Comparison of ENCODE assay signal across 19 cellular contexts in the genomic region with DNA sequence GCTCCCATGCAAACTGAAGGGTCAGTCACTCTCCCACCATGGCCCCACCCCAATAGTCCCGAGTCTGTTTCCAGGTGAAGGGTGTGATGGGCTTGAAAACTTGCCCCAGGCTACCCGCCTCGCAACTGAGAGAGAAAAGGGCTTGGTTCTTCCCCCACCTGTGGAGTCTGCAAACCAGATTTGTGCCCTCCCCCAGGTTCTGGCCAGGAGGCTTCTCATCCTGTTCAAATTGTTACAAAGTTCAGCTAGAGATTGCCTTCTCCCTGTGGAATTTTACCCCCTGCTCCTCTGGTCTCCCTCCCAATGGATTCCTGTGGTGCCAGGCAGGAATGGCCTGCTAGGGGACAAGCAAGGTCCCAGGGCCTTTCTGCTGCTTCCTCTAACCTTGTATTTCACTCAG.
DNase-seq lines count a peak whose midpoint lies in the region; ATAC-seq and TF ChIP-seq lines count a peak whose summit lies in the region.
"Had no signal": no experiment of that assay in that cellular context is flagged by ENCODE, and none has a peak within 500 bp of the region (broad histone marks: within the 10 kb centered on the region; RNA-seq: fewer than 3 reads in every experiment).

No MANE protein-coding gene starts in this region.

- H2AFZ ChIP-seq in PC-9, result no peak overlapping the region
- H2AFZ ChIP-seq: GM23338 had no signal

- POLR2A ChIA-PET in PC-9 (lab: Charles Lee; ENCODE audit: unreplicated experiment), result no interaction called here
- POLR2A ChIA-PET in naive thymus-derived CD8-positive, alpha-beta T cell (lab: Charles Lee), result no interaction called here

- no peak overlapping the region for H3K9ac ChIP-seq in mesendoderm (ENCODE audit: low read length)

- no peak overlapping the region for H3K23ac ChIP-seq in mesendoderm (ENCODE audit: low read length)

- H4K5ac ChIP-seq in mesendoderm (ENCODE audit: low read length), result no peak overlapping the region

- H3K27ac Mint-ChIP-seq in naive thymus-derived CD8-positive, alpha-beta T cell, result no peak overlapping the region
- H3K27ac Mint-ChIP-seq: CD4-positive, CD25-positive, alpha-beta regulatory T cell; CD8-positive, alpha-beta memory T cell; GM23338 had no signal

- H3K9me2 ChIP-seq in PC-9 (ENCODE audit: insufficient read depth), result no peaks in the 10 kb centered on the region

- H3K36me3 ChIP-seq in PC-9 (ENCODE audit: low read depth), result no peaks in the 10 kb centered on the region
- no peaks in the 10 kb centered on the region for H3K36me3 ChIP-seq in mesendoderm (ENCODE audit: control insufficient read depth, insufficient read depth, low read length)
- no peaks in the 10 kb centered on the region for H3K36me3 ChIP-seq in brain microvascular endothelial cell (replicated peaks)
- H3K36me3 ChIP-seq: BE2C had no signal

- ATAC-seq in HG03039 (IDR thresholded peaks at IDR 0.05; ENCODE audit: unreplicated experiment) (no peak), HG02981 (IDR thresholded peaks at IDR 0.05; ENCODE audit: unreplicated experiment) (no peak)
- no peak for ATAC-seq in naive thymus-derived CD8-positive, alpha-beta T cell
- ATAC-seq: GM23338 had no signal

- H4K20me1 ChIP-seq in PC-9 (ENCODE audit: insufficient read depth), result no peaks in the 10 kb centered on the region

- H3K27ac ChIP-seq in PC-9 (peak overlapping the region; percentile 67), mesendoderm (ENCODE audit: low read depth, low read length) (no peak overlapping the region), brain microvascular endothelial cell (no peak overlapping the region)

- H3K27me3 ChIP-seq in PC-9 (ENCODE audit: insufficient read depth, low read depth) (no peaks in the 10 kb centered on the region), mesendoderm (ENCODE audit: insufficient read depth, low read length, poor library complexity) (no peaks in the 10 kb centered on the region), brain microvascular endothelial cell (replicated peaks) (no peaks in the 10 kb centered on the region)
- H3K27me3 ChIP-seq: BE2C had no signal

- no peaks in the 10 kb centered on the region for H3K36me3 Mint-ChIP-seq in naive thymus-derived CD8-positive, alpha-beta T cell
- H3K36me3 Mint-ChIP-seq: CD4-positive, CD25-positive, alpha-beta regulatory T cell; CD8-positive, alpha-beta memory T cell had no signal

- H3K79me1 ChIP-seq in mesendoderm (ENCODE audit: low read length), result no peaks in the 10 kb centered on the region

- no peak overlapping the region for H3K4ac ChIP-seq in mesendoderm (ENCODE audit: low read depth, low read length)

- TF ChIP-seq CTCF in PC-9 (conservative IDR thresholded peaks at IDR 0.05) (no peak), brain microvascular endothelial cell (IDR thresholded peaks at IDR 0.05; ENCODE audit: low read depth, low read length, missing control alignments) (no peak)

- H3K56ac ChIP-seq in mesendoderm (ENCODE audit: low read length), result no peak overlapping the region

- DNase-seq in M059J (ENCODE audit: low read depth) (peak; percentile 39), PC-9 (peak; percentile 7 to 53), mesendoderm (peak; percentile 13), brain microvascular endothelial cell (no peak)
- no peak for DNase-seq in naive thymus-derived CD8-positive, alpha-beta T cell
- DNase-seq: ACHN; BE2C; C1 segment of cervical spinal cord; CD4-positive, CD25-positive, alpha-beta regulatory T cell; CD8-positive, alpha-beta memory T cell; COR-L47; DMS 273 treated with DMSO at 0.1 percent for 48 hours; DMS53; DND-41; GDM1; HCEC 1CT had no signal

- H3K4me3 ChIP-seq in PC-9 (no peak overlapping the region), mesendoderm (ENCODE audit: low read length) (no peak overlapping the region), brain microvascular endothelial cell (ENCODE audit: low read depth, low read length) (no peak overlapping the region)
- H3K4me3 ChIP-seq: GM23338 had no signal

- no peak overlapping the region for H2BK120ac ChIP-seq in mesendoderm (ENCODE audit: low read depth, low read length)

- in situ Hi-C loops in brain microvascular endothelial cell (cut with HindIII; ENCODE audit: low pct_ligation_motif_present, low sequenced_read_pairs), result no loop called here

- H3K4me1 ChIP-seq in PC-9 (replicated peaks; ENCODE audit: insufficient read depth), result peaks cover 4% of the 10 kb centered on the region
- no peaks in the 10 kb centered on the region for H3K4me1 ChIP-seq in mesendoderm (ENCODE audit: control insufficient read depth, low read depth, low read length)
- H3K4me1 ChIP-seq: BE2C had no signal

- H2BK15ac ChIP-seq in mesendoderm (replicated peaks; ENCODE audit: low read depth), result no peak overlapping the region

- H3K27me3 Mint-ChIP-seq in naive thymus-derived CD8-positive, alpha-beta T cell, result peaks cover 4 to 30% (median 15%) of the 10 kb centered on the region in 5 donors

- intact Hi-C loops in PC-9 (cut with micrococcal nuclease; ENCODE audit: unreplicated experiment), result no loop called here

- no peak overlapping the region for H2BK5ac ChIP-seq in mesendoderm (ENCODE audit: low read length)

- no peak overlapping the region for H4K8ac ChIP-seq in mesendoderm (ENCODE audit: low read depth, low read length)

- BruUV-seq in PC-9 (replicated peaks; lab: Mats Ljungman, UMichigan), result no TSS peak

- H3K4me2 ChIP-seq in PC-9 (no peak overlapping the region; the same call in 1 of the 2 replicates), mesendoderm (ENCODE audit: low read length) (no peak overlapping the region)
- H3K4me2 ChIP-seq: GM23338 had no signal

- CTCF ChIA-PET in PC-9 (lab: Charles Lee), result no interaction called here

- H3K9me3 ChIP-seq in PC-9 (ENCODE audit: insufficient read depth, low read depth), result no peaks in the 10 kb centered on the region
- H3K9me3 ChIP-seq: BE2C had no signal

- no peaks in the 10 kb centered on the region for H3K79me2 ChIP-seq in PC-9 (ENCODE audit: low read depth)
- H3K79me2 ChIP-seq in mesendoderm (ENCODE audit: control insufficient read depth, insufficient read depth, low read length), result no peaks in the 10 kb centered on the region

- H3K9me3 Mint-ChIP-seq in naive thymus-derived CD8-positive, alpha-beta T cell, result peaks cover 0 to 2% (median 0%) of the 10 kb centered on the region in 9 donors
- H3K9me3 Mint-ChIP-seq: CD8-positive, alpha-beta memory T cell had no signal

- H3K4me1 Mint-ChIP-seq in naive thymus-derived CD8-positive, alpha-beta T cell, result no peaks in the 10 kb centered on the region
- H3K4me1 Mint-ChIP-seq: CD4-positive, CD25-positive, alpha-beta regulatory T cell; CD8-positive, alpha-beta memory T cell had no signal

- no peak overlapping the region for H2AK5ac ChIP-seq in mesendoderm (ENCODE audit: low read length)

- H3K18ac ChIP-seq in mesendoderm (ENCODE audit: low read length), result no peak overlapping the region

- H3F3A ChIP-seq in PC-9 (ENCODE audit: insufficient read depth, low read depth), result no peaks in the 10 kb centered on the region

- H3K4me3 Mint-ChIP-seq in naive thymus-derived CD8-positive, alpha-beta T cell, result no peak overlapping the region
- H3K4me3 Mint-ChIP-seq: CD4-positive, CD25-positive, alpha-beta regulatory T cell; CD8-positive, alpha-beta memory T cell; GM23338 had no signal

- WGBS in mesendoderm (ENCODE audit: extremely low coverage, insufficient coverage, low lambda C conversion rate), result no CpG with 5 or more reads among the region's 3 CpGs

Comparison
In these comparisons a context has a peak if more than half of its experiments do, and no peak if none do; other contexts are left out.
1. DNase-seq: peak in M059J (single experiment), PC-9 (2 of 2) and mesendoderm (single experiment); none in brain microvascular endothelial cell (single experiment) and naive thymus-derived CD8-positive, alpha-beta T cell (0 of 10).